In genomic region chr16:66520406-66521194, GRCh38 we compare ENCODE assay signal across 10 cellular contexts. TPM values are rescaled to one million over a fixed set of nuclear protein-coding genes. Genes with fewer than 3 reads are reported as not detected.
A peak's percentile ranks its signal among the peaks of the same experiment; 100 is the strongest.
DNase-seq lines count a peak whose midpoint lies in the region; ATAC-seq, FAIRE-seq and TF ChIP-seq lines count a peak whose summit lies in the region.
"Had no signal": no experiment of that assay in that cellular context is flagged by ENCODE, and none has a peak within 500 bp of the region (broad histone marks: within the 10 kb centered on the region; RNA-seq: fewer than 3 reads in every experiment).

No MANE protein-coding gene starts in this region.

- TF ChIP-seq POLR2A in endothelial cell of umbilical vein (IDR thresholded peaks at IDR 0.05; ENCODE audit: low read depth, low read length) = no peak

- no peak overlapping the region for H3K18ac ChIP-seq in H9 (ENCODE audit: insufficient read length, low read depth, low read length)

- H3K9ac ChIP-seq in H9 (ENCODE audit: extremely low read depth, insufficient read length, low read length) (no peak overlapping the region), endothelial cell of umbilical vein (replicated peaks; ENCODE audit: extremely low read depth, insufficient read depth, low read length) (no peak overlapping the region)

- H3K27ac ChIP-seq in H9 (ENCODE audit: insufficient read length, low read depth, low read length) (no peak overlapping the region), endothelial cell of umbilical vein (ENCODE audit: insufficient read depth, low read depth, low read length) (peak overlapping the region; percentile 61), psoas muscle (peak overlapping the region; percentile 41)

- no CpG with 5 or more reads among the region's 14 CpGs for WGBS in H9 (ENCODE audit: extremely low coverage, insufficient read length, low lambda C conversion rate)
- WGBS in psoas muscle, 3 donors = 71 to 77% (median 74%) methylated on average over 14 of the region's 14 CpGs

- H3K36me3 ChIP-seq in endothelial cell of umbilical vein (ENCODE audit: control insufficient read depth in 2 of 2, extremely low read depth in 1 of 2, insufficient read depth in 2 of 2, low read length in 2 of 2) (no peaks in the 10 kb centered on the region), psoas muscle (ENCODE audit: insufficient read depth in 1 of 2, low read depth in 1 of 2) (peaks cover 0 to 31% of the 10 kb centered on the region in 2 donors)

- CTCF ChIA-PET in endothelial cell of umbilical vein (lab: Charles Lee) = interaction anchor here (0.8 to 2.3 kb wide), 5 partner anchors 9 to 84 kb away, joined by 3 to 10 read pairs (median 7); partner anchors contain the start of gene CMTM3

- FAIRE-seq in endothelial cell of umbilical vein (lab: Jason Lieb, UNC) = no peak

- H3K9me3 Mint-ChIP-seq in H9 = no peaks in the 10 kb centered on the region

- H3K36me3 Mint-ChIP-seq in H9 (ENCODE audit: insufficient read depth in 1 of 3, low read depth in 3 of 3) = peaks cover 0 to under 1% (median 0%) of the 10 kb centered on the region in 3 experiments; a peak in 2 of 7 replicates

- no peak overlapping the region for H3K4ac ChIP-seq in H9 (ENCODE audit: low read depth, low read length)

- no peaks in the 10 kb centered on the region for H3K23me2 ChIP-seq in H9 (ENCODE audit: insufficient read length, low read depth, low read length, poor library complexity, severe bottlenecking)

- no peak overlapping the region for H2BK20ac ChIP-seq in H9 (ENCODE audit: low read depth, low read length, poor library complexity, severe bottlenecking)

- H3K4me3 Mint-ChIP-seq in H9 = no peak overlapping the region

- no peak overlapping the region for H2BK5ac ChIP-seq in H9 (ENCODE audit: insufficient read length, low read length)

- no peak overlapping the region for H2BK120ac ChIP-seq in H9 (ENCODE audit: low read depth, low read length, poor library complexity, severe bottlenecking)

- ATAC-seq in psoas muscle (no peak), GM18511 (IDR thresholded peaks at IDR 0.05; ENCODE audit: unreplicated experiment) (no peak)

- H4K5ac ChIP-seq in H9 (ENCODE audit: insufficient read length, low read depth, low read length) = no peak overlapping the region

- peaks cover 16 to 17% of the 10 kb centered on the region in 2 experiments for H3K4me1 Mint-ChIP-seq in H9

- no peaks in the 10 kb centered on the region for H3K9me3 ChIP-seq in H9 (ENCODE audit: control insufficient read depth, low read depth, low read length)
- no peaks in the 10 kb centered on the region for H3K9me3 ChIP-seq in endothelial cell of umbilical vein (replicated peaks; ENCODE audit: control insufficient read depth, insufficient read depth, low read length)
- H3K9me3 ChIP-seq in psoas muscle = no peaks in the 10 kb centered on the region

- no peaks in the 10 kb centered on the region for H3K79me1 ChIP-seq in H9 (ENCODE audit: insufficient read depth, low read depth, low read length, poor library complexity, severe bottlenecking)

- no peak overlapping the region for H2AFZ ChIP-seq in H9 (ENCODE audit: low read length)
- H2AFZ ChIP-seq in endothelial cell of umbilical vein (ENCODE audit: low read depth, low read length) = no peak overlapping the region

- H4K20me1 ChIP-seq in H9 (ENCODE audit: control insufficient read depth, insufficient read depth, insufficient read length) (no peaks in the 10 kb centered on the region), endothelial cell of umbilical vein (replicated peaks; ENCODE audit: control insufficient read depth, extremely low read depth, insufficient read depth, low read length) (no peaks in the 10 kb centered on the region)

- POLR2A ChIA-PET in endothelial cell of umbilical vein (lab: Charles Lee) = no interaction called here

- no peaks in the 10 kb centered on the region for H3K4me1 ChIP-seq in H9 (ENCODE audit: insufficient read depth, low read length)
- peaks cover 85% of the 10 kb centered on the region for H3K4me1 ChIP-seq in endothelial cell of umbilical vein (ENCODE audit: control insufficient read depth, extremely low read depth, insufficient read depth, low read length)
- H3K4me1 ChIP-seq in psoas muscle = peaks cover 46% of the 10 kb centered on the region

- intact Hi-C loops in endothelial cell of umbilical vein (cut with micrococcal nuclease) (no loop called here), psoas muscle (cut with DNase I) (no loop called here)

- no peak overlapping the region for H3K23ac ChIP-seq in H9 (ENCODE audit: insufficient read length, low read depth, low read length)

- H4K91ac ChIP-seq in H9 (ENCODE audit: insufficient read length, low read depth, low read length) = no peak overlapping the region

- no peak overlapping the region for H2BK15ac ChIP-seq in H9 (ENCODE audit: low read depth, low read length)

- H3K4me2 ChIP-seq in H9 (ENCODE audit: insufficient read depth, insufficient read length, low read length) (no peak overlapping the region), endothelial cell of umbilical vein (ENCODE audit: insufficient read depth, low read length) (no peak overlapping the region)

- no peak overlapping the region for H4K8ac ChIP-seq in H9 (replicated peaks; ENCODE audit: insufficient read length, low read depth, low read length)

- no peaks in the 10 kb centered on the region for H3K9me1 ChIP-seq in endothelial cell of umbilical vein (replicated peaks; ENCODE audit: control insufficient read depth, extremely low read depth, insufficient read depth, low read length)

- TF ChIP-seq CTCF in H9 (conservative IDR thresholded peaks at IDR 0.05) (no peak), endothelial cell of umbilical vein (IDR thresholded peaks at IDR 0.05; ENCODE audit: extremely low read depth in 1 of 2, insufficient read depth in 1 of 2, low read depth in 1 of 2, low read length in 2 of 2) (no peak), psoas muscle (IDR thresholded peaks at IDR 0.05) (no peak)

- H3K14ac ChIP-seq in H9 (ENCODE audit: insufficient read depth, low read length) = no peak overlapping the region

- H3K4me3 ChIP-seq in endothelial cell of umbilical vein (replicated peaks in 1 of 3; ENCODE audit: insufficient read depth in 1 of 3, low read depth in 1 of 3, low read length in 3 of 3) (no peak overlapping the region), psoas muscle (no peak overlapping the region)

- no peak overlapping the region for H2AK5ac ChIP-seq in H9 (ENCODE audit: insufficient read length, low read length)

- no peak overlapping the region for H3T11ph ChIP-seq in H9 (ENCODE audit: low read length)

- H3K79me2 ChIP-seq in H9 (ENCODE audit: insufficient read depth, low read length) (no peaks in the 10 kb centered on the region), endothelial cell of umbilical vein (ENCODE audit: control insufficient read depth, insufficient read depth, low read length) (no peaks in the 10 kb centered on the region)

- DNase-seq in H9 = no peak
- peak; percentile 72 for DNase-seq in RPMI8226
- no peak for DNase-seq in endothelial cell of umbilical vein (ENCODE audit: low read depth, low spot score)
- DNase-seq in psoas muscle = peak in 1 of 2 donors; percentile 66
- DNase-seq in NCI-H1105 treated with DMSO at 0.1 percent for 48 hours (lab: John Stamatoyannopoulos, UW) = no peak
- DNase-seq in NCI-H1436 treated with DMSO at 0.1 percent for 48 hours (lab: John Stamatoyannopoulos, UW) = no peak
- DNase-seq in activated gamma-delta T cell treated with Interleukin-2 at 50 U/mL for 16 hours = no peak
- DNase-seq: H7, NCI-H1930 had no signal

- H3K27me3 ChIP-seq in H9 (ENCODE audit: insufficient read depth, low read length) = no peaks in the 10 kb centered on the region
- H3K27me3 ChIP-seq in endothelial cell of umbilical vein (ENCODE audit: control insufficient read depth in 2 of 2, insufficient read depth in 2 of 2, low read length in 2 of 2) = no peaks in the 10 kb centered on the region
- H3K27me3 ChIP-seq in psoas muscle (ENCODE audit: insufficient read depth in 3 of 3, low read length in 2 of 3) = no peaks in the 10 kb centered on the region

- H3K56ac ChIP-seq in H9 (ENCODE audit: insufficient read length, low read depth, low read length) = no peak overlapping the region

- H3K27me3 Mint-ChIP-seq in H9 (ENCODE audit: low read depth) = no peaks in the 10 kb centered on the region; the same call in none of the 2 replicates

- peak overlapping the region in 2 of 3 experiments; percentile 40 to 79; a peak in 3 of 7 replicates for H3K27ac Mint-ChIP-seq in H9

- no TSS peak for BruUV-seq in endothelial cell of umbilical vein (replicated peaks; lab: Mats Ljungman, UMichigan)

- H2BK12ac ChIP-seq in H9 (ENCODE audit: insufficient read length, low read depth, low read length) = no peak overlapping the region

- dilution Hi-C loops in endothelial cell of umbilical vein (cut with MboI; ENCODE audit: extremely low pct_ligation_motif_present, low sequenced_read_pairs) = no loop called here

RNA-seq across cellular contexts. Expression of gene TK2, which starts 29.3 kb away (rescaled TPM):
- total RNA-seq in H9 (2021) (5.2 and 6.3 TPM in 2 replicates), endothelial cell of umbilical vein (23.4 and 25.2 TPM in 2 replicates), psoas muscle (10 to 100 TPM; 10.0 to 14.7 (median 12.2) TPM)
- polyA plus RNA-seq in endothelial cell of umbilical vein (12.1 and 12.2 TPM in 2 replicates), psoas muscle (1 to 10 TPM; 4.0 to 9.2 (median 7.4) TPM)
- polyA plus RNA-seq in endothelial cell of umbilical vein (2011; cell fraction: cytosol; rRNA removed) = 15.2 and 16.6 TPM in 2 replicates
- 25.4 and 27.0 TPM in 2 replicates for polyA plus RNA-seq in endothelial cell of umbilical vein (2011; cell fraction: nucleus; rRNA removed)
- 19.2 and 20.4 TPM in 2 replicates for polyA plus RNA-seq in endothelial cell of umbilical vein (2012)
- 31.5 and 50.2 TPM in 2 replicates for polyA minus RNA-seq in endothelial cell of umbilical vein
- 14.0 TPM for polyA minus RNA-seq in endothelial cell of umbilical vein (2011; cell fraction: cytosol; rRNA and poly(A)+ RNA removed)
- polyA minus RNA-seq in endothelial cell of umbilical vein (2011; cell fraction: nucleus; rRNA and poly(A)+ RNA removed) = 10.6 and 12.2 TPM in 2 replicates

RNA-seq across cellular contexts. Expression of gene CKLF, which starts 31.8 kb away (rescaled TPM):
- total RNA-seq in H9 (2021) (23.1 and 25.9 TPM in 2 replicates), endothelial cell of umbilical vein (80.0 and 93.4 TPM in 2 replicates), psoas muscle (1 to 10 TPM; 4.1 to 8.7 (median 6.4) TPM)
- polyA plus RNA-seq in endothelial cell of umbilical vein (197 and 209 TPM in 2 replicates), psoas muscle (10 to 100 TPM in 2 of 3 donors, 1 to 10 TPM in 1; 5.4 to 21.1 (median 14.8) TPM)
- 174 and 175 TPM in 2 replicates for polyA plus RNA-seq in endothelial cell of umbilical vein (2011; cell fraction: cytosol; rRNA removed)
- 54.0 and 61.7 TPM in 2 replicates for polyA plus RNA-seq in endothelial cell of umbilical vein (2011; cell fraction: nucleus; rRNA removed)
- 85.6 and 95.1 TPM in 2 replicates for polyA plus RNA-seq in endothelial cell of umbilical vein (2012)
- 49.7 and 62.3 TPM in 2 replicates for polyA minus RNA-seq in endothelial cell of umbilical vein
- 38.7 TPM for polyA minus RNA-seq in endothelial cell of umbilical vein (2011; cell fraction: cytosol; rRNA and poly(A)+ RNA removed)
- 9.4 and 9.9 TPM in 2 replicates for polyA minus RNA-seq in endothelial cell of umbilical vein (2011; cell fraction: nucleus; rRNA and poly(A)+ RNA removed)

RNA-seq across cellular contexts. Expression of gene CMTM1, which starts 45.6 kb away (rescaled TPM):
- 2.1 and 2.6 TPM in 2 replicates for total RNA-seq in H9 (2021)
- 9.3 and 12.3 TPM in 2 replicates for total RNA-seq in endothelial cell of umbilical vein
- 3.0 and 3.8 TPM in 2 replicates for polyA plus RNA-seq in endothelial cell of umbilical vein
- polyA plus RNA-seq in endothelial cell of umbilical vein (2011; cell fraction: cytosol; rRNA removed) = 1.9 and 2.5 TPM in 2 replicates
- polyA plus RNA-seq in endothelial cell of umbilical vein (2011; cell fraction: nucleus; rRNA removed) = 1.8 and 2.4 TPM in 2 replicates
- 2.9 and 5.1 TPM in 2 replicates for polyA plus RNA-seq in endothelial cell of umbilical vein (2012)
- 3.8 and 4.5 TPM in 2 replicates for polyA minus RNA-seq in endothelial cell of umbilical vein
- 4.8 TPM for polyA minus RNA-seq in endothelial cell of umbilical vein (2011; cell fraction: cytosol; rRNA and poly(A)+ RNA removed)
- 1.2 and 1.9 TPM in 2 replicates for polyA minus RNA-seq in endothelial cell of umbilical vein (2011; cell fraction: nucleus; rRNA and poly(A)+ RNA removed)
- 1 to 10 TPM in 1 of 4 donors, under 1 TPM in 1, not detected in 2; 0.76 to 1.1 TPM for total RNA-seq in psoas muscle
- under 1 TPM in 2 of 3 donors, not detected in 1; 0.04 to 0.25 TPM for polyA plus RNA-seq in psoas muscle

RNA-seq across cellular contexts. Expression of gene CMTM2, which starts 58.7 kb away (rescaled TPM):
- total RNA-seq in H9 (2021) (not detected in 2 replicates), endothelial cell of umbilical vein (not detected in 2 replicates), psoas muscle (not detected)
- polyA plus RNA-seq in endothelial cell of umbilical vein (not detected in 2 replicates), psoas muscle (under 1 TPM in 1 of 3 donors, not detected in 2; 0.17 TPM)
- not detected in 2 replicates for polyA plus RNA-seq in endothelial cell of umbilical vein (2011; cell fraction: cytosol; rRNA removed)
- 0.20 TPM in 1 of 2 replicates, not detected in the other for polyA plus RNA-seq in endothelial cell of umbilical vein (2011; cell fraction: nucleus; rRNA removed)
- polyA plus RNA-seq in endothelial cell of umbilical vein (2012) = not detected in 2 replicates
- polyA minus RNA-seq in endothelial cell of umbilical vein = 1.6 TPM in 1 of 2 replicates, not detected in the other
- polyA minus RNA-seq in endothelial cell of umbilical vein (2011; cell fraction: cytosol; rRNA and poly(A)+ RNA removed) = not detected
- polyA minus RNA-seq in endothelial cell of umbilical vein (2011; cell fraction: nucleus; rRNA and poly(A)+ RNA removed) = not detected in 2 replicates
